Comparison of ENCODE assay signal across 30 cellular contexts in the genomic region with DNA sequence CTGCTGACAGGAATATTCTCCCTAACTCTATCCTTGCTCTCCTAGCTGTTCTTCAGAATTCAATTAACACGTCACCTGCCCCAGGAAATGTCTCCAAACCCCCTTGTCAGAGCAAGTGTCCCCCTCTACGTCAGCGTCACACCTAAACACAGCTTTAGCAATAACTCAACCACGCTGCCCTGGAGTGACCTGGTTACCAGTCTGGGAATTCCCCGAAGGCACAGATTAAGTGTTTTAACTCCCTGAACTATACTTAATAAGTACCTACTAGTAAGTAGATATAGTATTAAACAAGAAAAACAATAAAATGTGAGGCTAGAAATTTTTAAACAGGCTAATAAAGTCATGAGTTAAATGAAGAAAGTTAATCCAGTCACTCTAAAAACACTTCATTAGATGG.
"Had no signal": no experiment of that assay in that cellular context is flagged by ENCODE, and none has a peak within 500 bp of the region (broad histone marks: within the 10 kb centered on the region; RNA-seq: fewer than 3 reads in every experiment).

No MANE protein-coding gene starts in this region.

- H3K27me3 Mint-ChIP-seq: naive thymus-derived CD8-positive, alpha-beta T cell; stimulated activated naive CD8-positive, alpha-beta T cell treated with anti-CD3 and anti-CD28 coated beads, Interleukin-15, amount 100 ng/mL, for 72 hours had no signal

- H3K4me3 Mint-ChIP-seq: immature natural killer cell; naive thymus-derived CD8-positive, alpha-beta T cell; nephron; neural progenitor cell; stimulated activated effector memory CD8-positive, alpha-beta T cell treated with anti-CD3 and anti-CD28 coated beads, Interleukin-12 subunit alpha, Interleukin-12 subunit beta, amount 100 ng/mL, for 72 hours; stimulated activated naive CD8-positive, alpha-beta T cell treated with anti-CD3 and anti-CD28 coated beads, Interleukin-15, amount 100 ng/mL, for 72 hours had no signal

- H3K27ac Mint-ChIP-seq: immature natural killer cell; naive thymus-derived CD8-positive, alpha-beta T cell; neural progenitor cell; stimulated activated effector memory CD8-positive, alpha-beta T cell treated with anti-CD3 and anti-CD28 coated beads, Interleukin-12 subunit alpha, Interleukin-12 subunit beta, amount 100 ng/mL, for 72 hours had no signal

- H3K9me3 ChIP-seq: heart left ventricle, left lung, lower lobe of right lung, neutrophil, psoas muscle, tibial nerve, upper lobe of left lung, vagina had no signal

- H3K27ac ChIP-seq: heart left ventricle, left lung, lower lobe of right lung, neural progenitor cell, neutrophil, parathyroid adenoma, psoas muscle, skin epidermis, tibial nerve, upper lobe of left lung, vagina had no signal

- H3K4me1 Mint-ChIP-seq: immature natural killer cell; naive thymus-derived CD8-positive, alpha-beta T cell; nephron; neural progenitor cell; stimulated activated effector memory CD8-positive, alpha-beta T cell treated with anti-CD3 and anti-CD28 coated beads, Interleukin-12 subunit alpha, Interleukin-12 subunit beta, amount 100 ng/mL, for 72 hours; stimulated activated naive CD8-positive, alpha-beta T cell treated with anti-CD3 and anti-CD28 coated beads, Interleukin-15, amount 100 ng/mL, for 72 hours had no signal

- H3K4me3 ChIP-seq: heart left ventricle, left lung, lower lobe of right lung, neural progenitor cell, psoas muscle, skin epidermis, tibial nerve, upper lobe of left lung, vagina had no signal

- H3K27me3 ChIP-seq: heart left ventricle, left lung, neural progenitor cell, neutrophil, tibial nerve, upper lobe of left lung, vagina had no signal

- H3K9me3 Mint-ChIP-seq: immature natural killer cell; naive thymus-derived CD8-positive, alpha-beta T cell; nephron; neural progenitor cell; stimulated activated effector memory CD8-positive, alpha-beta T cell treated with anti-CD3 and anti-CD28 coated beads, Interleukin-12 subunit alpha, Interleukin-12 subunit beta, amount 100 ng/mL, for 72 hours; stimulated activated naive CD8-positive, alpha-beta T cell treated with anti-CD3 and anti-CD28 coated beads, Interleukin-15, amount 100 ng/mL, for 72 hours had no signal

- DNase-seq: heart left ventricle; hypothalamus; immature natural killer cell; kidney; left cardiac atrium; left lung; lower lobe of right lung; mammary epithelial cell; mesenchymal stem cell; naive thymus-derived CD8-positive, alpha-beta T cell; occipital lobe; psoas muscle; right cardiac atrium; stimulated activated CD4-positive, alpha-beta T cell treated with anti-CD3 and anti-CD28 coated beads, Interleukin-12 subunit alpha, Interleukin-12 subunit beta, amount 100 ng/mL, for 4 hours; stimulated activated CD4-positive, alpha-beta T cell treated with anti-CD3 and anti-CD28 coated beads, Interleukin-15, amount 100 ng/mL, for 24 hours; stimulated activated CD4-positive, alpha-beta T cell treated with anti-CD3 and anti-CD28 coated beads, Interleukin-2, amount 100 ng/mL, for 24 hours; stimulated activated CD4-positive, alpha-beta T cell treated with anti-CD3 and anti-CD28 coated beads, Interleukin-4, amount 100 ng/mL, for 24 hours; stimulated activated naive CD4-positive, alpha-beta T cell; stimulated activated naive CD8-positive, alpha-beta T cell treated with anti-CD3 and anti-CD28 coated beads, Interleukin-15, amount 100 ng/mL, for 72 hours; substantia nigra; upper lobe of left lung had no signal

- ATAC-seq: heart left ventricle; left cardiac atrium; left lung; lower lobe of right lung; naive thymus-derived CD8-positive, alpha-beta T cell; psoas muscle; right cardiac atrium; sciatic nerve; stimulated activated effector memory CD8-positive, alpha-beta T cell treated with anti-CD3 and anti-CD28 coated beads, Interleukin-12 subunit alpha, Interleukin-12 subunit beta, amount 100 ng/mL, for 72 hours; stimulated activated naive CD8-positive, alpha-beta T cell treated with anti-CD3 and anti-CD28 coated beads, Interleukin-15, amount 100 ng/mL, for 72 hours had no signal

- H3K4me1 ChIP-seq: heart left ventricle, left lung, lower lobe of right lung, neural progenitor cell, parathyroid adenoma, psoas muscle, tibial nerve, upper lobe of left lung, vagina had no signal

- H3K36me3 ChIP-seq: neural progenitor cell, neutrophil, vagina had no signal
